In the genomic region with DNA sequence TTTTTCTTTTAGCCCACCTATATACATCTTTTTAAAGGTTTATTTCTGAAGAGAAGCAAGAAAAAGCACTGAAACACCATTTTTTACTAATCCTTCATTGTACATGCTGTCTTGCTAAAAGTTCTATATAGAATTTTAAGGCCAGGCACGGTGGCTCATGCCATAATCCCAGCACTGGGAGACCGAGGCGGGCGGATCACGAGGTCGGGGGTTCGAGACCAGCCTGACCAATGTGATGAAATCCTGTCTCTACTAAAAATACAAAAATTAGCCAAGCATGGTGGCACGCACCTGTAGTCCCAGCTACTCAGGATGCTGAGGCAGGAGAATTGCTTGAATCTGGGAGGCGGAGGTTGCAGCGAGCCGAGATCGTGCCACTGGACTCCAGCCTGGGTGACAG, we compare ENCODE assay signal across 8 cellular contexts. TPM values are rescaled to one million over a fixed set of nuclear protein-coding genes. Genes with fewer than 3 reads are reported as not detected.
A peak's percentile ranks its signal among the peaks of the same experiment; 100 is the strongest.
DNase-seq lines count a peak whose midpoint lies in the region; ATAC-seq, FAIRE-seq and TF ChIP-seq lines count a peak whose summit lies in the region.
"Not testable (repeated sequence)": the region's sequence is repeated elsewhere in the genome, so short reads cannot be mapped to it uniquely, and the experiment has no call there.
"Had no signal": no experiment of that assay in that cellular context is flagged by ENCODE, and none has a peak within 500 bp of the region (broad histone marks: within the 10 kb centered on the region; RNA-seq: fewer than 3 reads in every experiment).

No MANE protein-coding gene starts in this region.

- TF ChIP-seq EP300 in K562 (IDR thresholded peaks at IDR 0.05; ENCODE audit: low read length), result not testable (repeated sequence)

- 85% methylated on average over 12 of the region's 12 CpGs for WGBS in K562 (ENCODE audit: insufficient coverage, low coverage, missing lambda C conversion rate)

- not testable (repeated sequence) for H3F3A ChIP-seq in GM23338 (replicated peaks; ENCODE audit: low read depth); Loucy (ENCODE audit: low read depth)

- not testable (repeated sequence) for H3K9me1 ChIP-seq in K562 (ENCODE audit: control insufficient read depth, insufficient read depth, low read length)

- in situ Hi-C loops in K562 (cut with MboI), result not testable (repeated sequence)

- H3K36me3 Mint-ChIP-seq in GM23338 (ENCODE audit: low read depth), result not testable (repeated sequence)

- TF ChIP-seq CTCF in GM23338 (conservative IDR thresholded peaks at IDR 0.05; ENCODE audit: low read depth in 2 of 2); Loucy (conservative IDR thresholded peaks at IDR 0.05; ENCODE audit: low read length); OCI-LY7 (conservative IDR thresholded peaks at IDR 0.05; ENCODE audit: low read length); K562 (IDR thresholded peaks at IDR 0.05 in 2 of 3, conservative IDR thresholded peaks at IDR 0.05 in 1 of 3; ENCODE audit: insufficient read depth in 2 of 3, low read depth in 1 of 3, low read length in 3 of 3): not testable (repeated sequence)

- POLR2A ChIA-PET in OCI-LY7 (lab: Charles Lee); K562 (lab: Yijun Ruan, JAX): not testable (repeated sequence)

- not testable (repeated sequence) for H3K9me3 ChIP-seq in Loucy (ENCODE audit: insufficient read depth, low read depth, low read length); OCI-LY7 (ENCODE audit: low read length); K562 (replicated peaks; ENCODE audit: control insufficient read depth, insufficient read depth, low read depth, low read length)

- intact Hi-C loops in OCI-LY7 (cut with micrococcal nuclease; ENCODE audit: unreplicated experiment), result loop anchor here (5.0 kb wide), 1 partner anchor 52 kb away; no protein-coding TSS in a partner anchor
- intact Hi-C loops in K562 (cut with micrococcal nuclease), result not testable (repeated sequence)

- not testable (repeated sequence) for H3K4me1 Mint-ChIP-seq in GM23338

- H3K4me1 ChIP-seq in GM23338 (ENCODE audit: insufficient read depth); OCI-LY7 (ENCODE audit: insufficient read depth, low read length, poor library complexity, severe bottlenecking); K562 (replicated peaks in 1 of 2; ENCODE audit: control insufficient read depth in 2 of 2, insufficient read depth in 2 of 2, low read length in 2 of 2): not testable (repeated sequence)
- H3K4me1 ChIP-seq in Loucy (ENCODE audit: insufficient read depth, low read length, poor library complexity, severe bottlenecking), result peaks cover 24% of the 10 kb centered on the region

- H3K79me2 ChIP-seq in GM23338 (replicated peaks; ENCODE audit: insufficient read depth); Loucy (ENCODE audit: insufficient read depth, low read length): not testable (repeated sequence)
- H3K79me2 ChIP-seq in OCI-LY7 (ENCODE audit: insufficient read depth, low read depth, low read length) (peaks cover 26% of the 10 kb centered on the region), K562 (ENCODE audit: control insufficient read depth, insufficient read depth, low read length) (peaks cover 34% of the 10 kb centered on the region)

- not testable (repeated sequence) for H3K27me3 Mint-ChIP-seq in GM23338 (ENCODE audit: insufficient read depth, low read depth, poor library complexity)

- not testable (repeated sequence) for BruUV-seq in OCI-LY7 (replicated peaks; lab: Mats Ljungman, UMichigan); K562 (replicated peaks; lab: Mats Ljungman, UMichigan)

- not testable (repeated sequence) for H3K4me2 ChIP-seq in GM23338; Loucy (ENCODE audit: low read depth, low read length, poor library complexity, severe bottlenecking); OCI-LY7 (ENCODE audit: low read length); K562 (ENCODE audit: insufficient read depth, low read length)

- not testable (repeated sequence) for DNase-seq in GM23338 (ENCODE audit: low spot score); OCI-LY7 (ENCODE audit: low spot score); K562 (ENCODE audit: extremely low read depth in 1 of 4, low spot score in 3 of 4)

- H3K9ac ChIP-seq in Loucy (ENCODE audit: low read depth, low read length, poor library complexity, severe bottlenecking); K562 (ENCODE audit: insufficient read depth in 1 of 2, low read depth in 2 of 2, low read length in 2 of 2): not testable (repeated sequence)

- CTCF ChIA-PET in OCI-LY7 (lab: Charles Lee; ENCODE audit: unreplicated experiment); K562 (lab: Yijun Ruan, JAX; ENCODE audit: low intra/inter-chr PET ratio): not testable (repeated sequence)

- TF ChIP-seq POLR2A in K562 (conservative IDR thresholded peaks at IDR 0.05), result not testable (repeated sequence)

- not testable (repeated sequence) for H3K27ac ChIP-seq in GM23338 (ENCODE audit: low read depth); OCI-LY7 (ENCODE audit: low read depth, low read length, poor library complexity, severe bottlenecking); K562 (ENCODE audit: extremely low read depth, low read depth, low read length)

- not testable (repeated sequence) for H3K4me3 ChIP-seq in GM23338; Loucy (ENCODE audit: low read length, poor library complexity, severe bottlenecking); OCI-LY7 (ENCODE audit: low read depth, low read length, poor library complexity, severe bottlenecking); K562

- H2AFZ ChIP-seq in GM23338 (0 out of 2 replicates have a peak overlapping the region, but pooled peaks have one; percentile 50), Loucy (ENCODE audit: low read length) (0 out of 2 replicates have a peak overlapping the region, but pooled peaks have one; percentile 56), OCI-LY7 (ENCODE audit: low read length) (peak overlapping the region; percentile 12; the same call in 1 of the 2 replicates), K562 (ENCODE audit: low read depth, low read length) (peak overlapping the region; percentile 89; the same call in 1 of the 2 replicates)

- H3K9me3 Mint-ChIP-seq in GM23338, result peaks cover 20% of the 10 kb centered on the region

- not testable (repeated sequence) for H3K9me2 ChIP-seq in GM23338 (ENCODE audit: insufficient read depth); Loucy (replicated peaks; ENCODE audit: low read depth, low read length); OCI-LY7 (ENCODE audit: insufficient read depth, low read length)

- H3K4me3 Mint-ChIP-seq in GM23338, result not testable (repeated sequence)

- not testable (repeated sequence) for TF ChIP-seq RAD21 in K562 (CRISPR knock-in tag; conservative IDR thresholded peaks at IDR 0.05 in 1 of 2, IDR thresholded peaks at IDR 0.05 in 1 of 2)

- H4K20me1 ChIP-seq in GM23338 (replicated peaks; ENCODE audit: insufficient read depth); Loucy (ENCODE audit: insufficient read depth, low read length, poor library complexity, severe bottlenecking); OCI-LY7 (ENCODE audit: insufficient read depth, low read length); K562 (replicated peaks; ENCODE audit: control insufficient read depth, insufficient read depth, low read length): not testable (repeated sequence)

- not testable (repeated sequence) for H3K27ac Mint-ChIP-seq in GM23338

- not testable (repeated sequence) for H3K27me3 ChIP-seq in GM23338 (ENCODE audit: insufficient read depth); Loucy (ENCODE audit: insufficient read depth, low read length, poor library complexity, severe bottlenecking); K562 (ENCODE audit: control insufficient read depth in 2 of 2, insufficient read depth in 2 of 2, low read length in 2 of 2)

- H3K36me3 ChIP-seq in GM23338 (ENCODE audit: insufficient read depth); Loucy (ENCODE audit: insufficient read depth, low read length); OCI-LY7 (ENCODE audit: insufficient read depth, low read length); K562 (ENCODE audit: control insufficient read depth, insufficient read depth, low read length): not testable (repeated sequence)

- ATAC-seq in GM23338, K562: not testable (repeated sequence)

- not testable (repeated sequence) for FAIRE-seq in K562 (lab: Jason Lieb, UNC)

RNA-seq across cellular contexts. Expression of a gene that starts 1.5 kb away (rescaled TPM):
- 1.1 and 2.2 TPM in 2 replicates for total RNA-seq in GM23338 (2014; rRNA removed; shearing (Covaris generic))
- polyA plus RNA-seq in GM23338 (2016; fragmentation: Nextera tagmentation; extraction: Ambion mirVana) (4.5 and 5.7 TPM in 2 replicates), K562 (2011; rRNA removed) (7.4 and 7.7 TPM in 2 replicates), K562 (2014; fragmentation: Illumina TruSeq; extraction: Trizol) (88.4 and 90.9 TPM in 2 replicates), K562 (2014; fragmentation: Nextera tagmentation; extraction: Ambion mirVana) (10 to 100 TPM; 92.2 to 95.9 TPM), K562 (2014; rRNA removed) (54.4 and 74.3 TPM in 2 replicates)
- 12.8 and 13.0 TPM in 2 replicates for total RNA-seq in OCI-LY7 (2014; rRNA removed; shearing (Covaris generic))
- total RNA-seq in OCI-LY7 (2022) (18.9 and 19.4 TPM in 2 replicates), K562 (2014; rRNA removed) (41.6 and 46.5 TPM in 2 replicates), K562 (2014; rRNA removed; fragmentation: Illumina TruSeq; extraction: Trizol) (68.5 and 79.7 TPM in 2 replicates), K562 (2015; rRNA removed; fragmentation: Illumina TruSeq; extraction: Trizol) (32.3 and 34.4 TPM in 2 replicates), K562 (2021) (37.0 and 42.4 TPM in 2 replicates)
- 1.6 and 6.8 TPM in 2 replicates for total RNA-seq in K562 (2011; cell fraction: chromatin; rRNA removed; ENCODE audit: low replicate concordance)
- 1.7 and 2.5 TPM in 2 replicates for total RNA-seq in K562 (2011; cell fraction: nucleolus; rRNA removed)
- 2.4 and 4.7 TPM in 2 replicates for total RNA-seq in K562 (2011; cell fraction: nucleoplasm; rRNA removed)
- polyA plus RNA-seq in K562 (2011; cell fraction: cytosol; rRNA removed), result 1.1 and 3.8 TPM in 2 replicates
- polyA plus RNA-seq in K562 (2011; cell fraction: nucleus; rRNA removed), result 0.51 and 1.2 TPM in 2 replicates
- polyA plus RNA-seq in K562 (2012), result 30.3 and 94.1 TPM in 2 replicates
- polyA minus RNA-seq in K562 (2011; rRNA and poly(A)+ RNA removed), result 1.9 and 3.2 TPM in 2 replicates
- polyA minus RNA-seq in K562 (2011; cell fraction: cytosol; rRNA and poly(A)+ RNA removed), result 1.7 and 2.1 TPM in 2 replicates
- 0.40 and 1.1 TPM in 2 replicates for polyA minus RNA-seq in K562 (2011; cell fraction: nucleus; rRNA and poly(A)+ RNA removed)
- total RNA-seq: CD4-positive, alpha-beta memory T cell; CD4-positive, CD25-positive, alpha-beta regulatory T cell had no signal
- polyA plus RNA-seq: CD14-positive monocyte; CD8-positive, alpha-beta memory T cell had no signal

RNA-seq across cellular contexts. Expression of a gene that starts 44.9 kb away (rescaled TPM):
- 61.6 and 68.0 TPM in 2 replicates for total RNA-seq in GM23338 (2014; rRNA removed; shearing (Covaris generic))
- polyA plus RNA-seq in GM23338 (2016; fragmentation: Nextera tagmentation; extraction: Ambion mirVana) (32.4 and 35.9 TPM in 2 replicates), K562 (2011; rRNA removed) (13.5 and 17.2 TPM in 2 replicates), K562 (2014; fragmentation: Illumina TruSeq; extraction: Trizol) (22.3 and 25.8 TPM in 2 replicates), K562 (2014; fragmentation: Nextera tagmentation; extraction: Ambion mirVana) (1 to 10 TPM; 7.8 to 8.8 TPM), K562 (2014; rRNA removed) (18.2 and 19.1 TPM in 2 replicates)
- total RNA-seq in OCI-LY7 (2014; rRNA removed; shearing (Covaris generic)), result 18.0 and 20.4 TPM in 2 replicates
- total RNA-seq in OCI-LY7 (2022) (35.8 and 39.2 TPM in 2 replicates), K562 (2014; rRNA removed) (13.2 and 13.6 TPM in 2 replicates), K562 (2014; rRNA removed; fragmentation: Illumina TruSeq; extraction: Trizol) (21.6 and 23.2 TPM in 2 replicates), K562 (2015; rRNA removed; fragmentation: Illumina TruSeq; extraction: Trizol) (18.6 and 19.9 TPM in 2 replicates), K562 (2021) (20.9 and 25.8 TPM in 2 replicates)
- total RNA-seq in K562 (2011; cell fraction: chromatin; rRNA removed; ENCODE audit: low replicate concordance), result 9.5 and 26.7 TPM in 2 replicates
- total RNA-seq in K562 (2011; cell fraction: nucleolus; rRNA removed), result 5.5 and 7.5 TPM in 2 replicates
- total RNA-seq in K562 (2011; cell fraction: nucleoplasm; rRNA removed), result 10.4 and 18.1 TPM in 2 replicates
- polyA plus RNA-seq in K562 (2011; cell fraction: cytosol; rRNA removed), result 2.7 and 6.2 TPM in 2 replicates
- polyA plus RNA-seq in K562 (2011; cell fraction: nucleus; rRNA removed), result 4.8 and 5.7 TPM in 2 replicates
- polyA plus RNA-seq in K562 (2012), result 14.0 and 15.7 TPM in 2 replicates
- polyA minus RNA-seq in K562 (2011; rRNA and poly(A)+ RNA removed), result 14.2 and 15.7 TPM in 2 replicates
- 6.1 and 7.1 TPM in 2 replicates for polyA minus RNA-seq in K562 (2011; cell fraction: cytosol; rRNA and poly(A)+ RNA removed)
- polyA minus RNA-seq in K562 (2011; cell fraction: nucleus; rRNA and poly(A)+ RNA removed), result 3.9 and 7.0 TPM in 2 replicates

Comparison
In these comparisons a context has a peak if more than half of its experiments do, and no peak if none do; other contexts are left out.
1. H2AFZ ChIP-seq: peak in every context shown above with its lines; median percentile 89 in K562; 56 in Loucy; 50 in GM23338; 12 in OCI-LY7.